Comparison of ENCODE assay signal across 17 cellular contexts in genomic region chr5:116861662-116862061, GRCh38.
"Had no signal": no experiment of that assay in that cellular context is flagged by ENCODE, and none has a peak within 500 bp of the region (broad histone marks: within the 10 kb centered on the region; RNA-seq: fewer than 3 reads in every experiment).

No MANE protein-coding gene starts in this region.

- H3K27me3 Mint-ChIP-seq: natural killer cell treated with Interleukin-12 subunit alpha and Interleukin-12 subunit beta and Interleukin-15 and Interleukin-18, amount 100 ng/mL, for 72 hours had no signal

- H3K36me3 Mint-ChIP-seq: natural killer cell treated with Interleukin-12 subunit alpha and Interleukin-12 subunit beta and Interleukin-15 and Interleukin-18, amount 100 ng/mL, for 72 hours had no signal

- DNase-seq: activated CD4-positive, alpha-beta T cell treated with anti-CD3 and anti-CD28 coated beads, Interleukin-2, amount 50 U/mL, for 4 hours; activated effector memory CD4-positive, alpha-beta T cell treated with anti-CD3 and anti-CD28 coated beads, Interleukin-2, amount 50 U/mL, for 16 hours; activated naive CD4-positive, alpha-beta T cell treated with anti-CD3 and anti-CD28 coated beads, Interleukin-2, amount 50 U/mL, for 16 hours; activated T-cell treated with anti-CD3 and anti-CD28 coated beads, Interleukin-2, amount 50 U/mL, for 72 hours; aorta; cerebellar nuclear complex; cortex of kidney; head of caudate nucleus; left ventricle myocardium superior; retina; SW 1271; T-helper 2 cell; transverse colon had no signal

- H3K4me3 ChIP-seq: transverse colon had no signal

- H3K27ac Mint-ChIP-seq: activated T-cell treated with anti-CD3 and anti-CD28 coated beads, Interleukin-2, amount 50 U/mL, for 72 hours; natural killer cell treated with Interleukin-12 subunit alpha and Interleukin-12 subunit beta and Interleukin-15 and Interleukin-18, amount 100 ng/mL, for 72 hours; stimulated activated naive CD8-positive, alpha-beta T cell treated with anti-CD3 and anti-CD28 coated beads, Interleukin-15, Interleukin-2, amounts not matched to agents 100 ng/mL and 50 ng/mL, for 24 hours had no signal

- H3K27ac ChIP-seq: transverse colon had no signal

- H3K9me3 ChIP-seq: transverse colon had no signal

- H3K9me3 Mint-ChIP-seq: stimulated activated naive CD8-positive, alpha-beta T cell treated with anti-CD3 and anti-CD28 coated beads, Interleukin-15, Interleukin-2, amounts not matched to agents 100 ng/mL and 50 ng/mL, for 24 hours had no signal

- H3K36me3 ChIP-seq: transverse colon had no signal

- H3K4me1 ChIP-seq: transverse colon had no signal

- ATAC-seq: activated T-cell treated with anti-CD3 and anti-CD28 coated beads, Interleukin-2, amount 50 U/mL, for 72 hours; left ventricle myocardium superior; natural killer cell treated with Interleukin-12 subunit alpha and Interleukin-12 subunit beta and Interleukin-15 and Interleukin-18, amount 100 ng/mL, for 72 hours had no signal

- FAIRE-seq: frontal cortex, keratinocyte had no signal

- H3K4me3 Mint-ChIP-seq: activated T-cell treated with anti-CD3 and anti-CD28 coated beads, Interleukin-2, amount 50 U/mL, for 72 hours; natural killer cell treated with Interleukin-12 subunit alpha and Interleukin-12 subunit beta and Interleukin-15 and Interleukin-18, amount 100 ng/mL, for 72 hours; stimulated activated naive CD8-positive, alpha-beta T cell treated with anti-CD3 and anti-CD28 coated beads, Interleukin-15, Interleukin-2, amounts not matched to agents 100 ng/mL and 50 ng/mL, for 24 hours had no signal
